ENCODE assay signal across 11 cellular contexts in the genomic region with DNA sequence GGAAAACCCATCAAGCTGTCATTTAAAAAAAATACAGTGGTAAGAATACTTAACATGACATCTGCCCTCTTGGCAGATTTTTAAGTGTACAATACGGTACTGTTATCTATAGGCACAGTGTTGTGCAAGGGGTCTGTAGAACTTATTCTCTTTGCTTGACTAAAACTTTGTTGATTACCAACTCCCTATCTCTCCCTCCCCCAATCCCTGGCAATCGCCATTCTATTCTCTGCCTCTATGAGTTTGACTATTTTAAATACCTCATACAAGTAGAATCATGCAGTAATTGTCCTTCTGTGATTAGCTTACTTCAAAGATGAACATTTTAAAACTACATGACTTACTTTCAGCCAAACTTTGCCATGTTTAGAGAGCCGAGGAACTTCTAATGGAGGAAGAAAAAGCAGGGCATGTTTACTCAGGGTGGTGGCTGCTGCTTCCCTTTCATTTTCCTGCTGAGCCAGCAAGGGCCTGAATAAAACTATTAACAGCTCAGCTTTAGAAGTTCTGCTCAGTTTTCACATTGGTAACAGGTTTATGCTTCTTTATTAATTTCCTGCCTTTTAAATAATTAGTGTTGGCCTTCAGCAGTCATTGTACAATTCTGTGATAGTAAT.
DNase-seq lines count a peak whose midpoint lies in the region; ATAC-seq and TF ChIP-seq lines count a peak whose summit lies in the region.
"Had no signal": no experiment of that assay in that cellular context is flagged by ENCODE, and none has a peak within 500 bp of the region (broad histone marks: within the 10 kb centered on the region; RNA-seq: fewer than 3 reads in every experiment).

No MANE protein-coding gene starts in this region.

- H3K27ac Mint-ChIP-seq in progenitor cell of endocrine pancreas: peak overlapping the region; percentile 92
- H3K27ac Mint-ChIP-seq in stimulated activated memory B cell treated with anti-CD40 and anti-IgM and Interleukin-4, amounts not matched to agents 10 μg/mL and 1 μg/mL and 100 μg/mL, for 72 hours: no peak overlapping the region
- H3K27ac Mint-ChIP-seq: activated CD8-positive, alpha-beta T cell treated with anti-CD3 and anti-CD28 coated beads for 36 hours had no signal

- H3K9me3 Mint-ChIP-seq in progenitor cell of endocrine pancreas (ENCODE audit: low read depth): peaks cover 2% of the 10 kb centered on the region
- H3K9me3 Mint-ChIP-seq in stimulated activated memory B cell treated with anti-CD40 and anti-IgM and Interleukin-4, amounts not matched to agents 10 μg/mL and 1 μg/mL and 100 μg/mL, for 72 hours: no peaks in the 10 kb centered on the region
- H3K9me3 Mint-ChIP-seq: activated CD8-positive, alpha-beta T cell treated with anti-CD3 and anti-CD28 coated beads for 36 hours had no signal

- H4K20me1 ChIP-seq in SK-N-SH (ENCODE audit: insufficient read depth): no peaks in the 10 kb centered on the region

- TF ChIP-seq CTCF in progenitor cell of endocrine pancreas (IDR thresholded peaks at IDR 0.05; ENCODE audit: unreplicated experiment) (no peak), SK-N-SH (IDR thresholded peaks at IDR 0.05) (no peak)

- H3K36me3 ChIP-seq in SK-N-SH (replicated peaks in 1 of 2; ENCODE audit: control insufficient read depth in 1 of 2, insufficient read depth in 2 of 2, low read length in 1 of 2): no peaks in the 10 kb centered on the region

- WGBS in right cardiac atrium: 11% methylated on average over 3 of the region's 3 CpGs
- 43% methylated on average over 3 of the region's 3 CpGs for WGBS in SK-N-SH (ENCODE audit: low lambda C conversion rate)

- TF ChIP-seq RAD21 in SK-N-SH (IDR thresholded peaks at IDR 0.05; ENCODE audit: low read length): no peak

- ATAC-seq in right cardiac atrium: peak; percentile 55 to 65
- no peak for ATAC-seq in stimulated activated memory B cell treated with anti-CD40 and anti-IgM and Interleukin-4, amounts not matched to agents 10 μg/mL and 1 μg/mL and 100 μg/mL, for 72 hours
- ATAC-seq: activated CD8-positive, alpha-beta T cell treated with anti-CD3 and anti-CD28 coated beads for 36 hours had no signal

- H3K79me2 ChIP-seq in SK-N-SH (ENCODE audit: insufficient read depth): no peaks in the 10 kb centered on the region

- H3K4me3 ChIP-seq in right cardiac atrium (ENCODE audit: low read length): no peak overlapping the region
- H3K4me3 ChIP-seq in SK-N-SH (ENCODE audit: low read depth in 2 of 2, low read length in 1 of 2): no peak overlapping the region

- no peak overlapping the region for H3K4me2 ChIP-seq in SK-N-SH

- H3K9me3 ChIP-seq in right cardiac atrium (ENCODE audit: control insufficient read depth, low read length): no peaks in the 10 kb centered on the region
- no peaks in the 10 kb centered on the region for H3K9me3 ChIP-seq in SK-N-SH

- H3F3A ChIP-seq in SK-N-SH (replicated peaks; ENCODE audit: insufficient read depth): no peaks in the 10 kb centered on the region

- H3K27me3 ChIP-seq in right cardiac atrium (ENCODE audit: control insufficient read depth, insufficient read depth) (no peaks in the 10 kb centered on the region), SK-N-SH (ENCODE audit: insufficient read depth) (no peaks in the 10 kb centered on the region; the same call in 1 of the 2 replicates)

- no peaks in the 10 kb centered on the region for H3K9me2 ChIP-seq in SK-N-SH

- intact Hi-C loops in right cardiac atrium (cut with DNase I): no loop called here

- CTCF ChIA-PET in HEK293T (lab: Yijun Ruan, JAX) (interaction anchor here (0.8 to 1.5 kb wide), 2 partner anchors 28 to 64 kb away, joined by 3 to 4 read pairs; no protein-coding TSS in a partner anchor), SK-N-SH (lab: Yijun Ruan, JAX) (interaction anchor here (3.3 kb wide), 1 partner anchor 56 kb away, joined by 13 read pairs; no protein-coding TSS in a partner anchor)

- no peak for TF ChIP-seq EP300 in SK-N-SH (IDR thresholded peaks at IDR 0.05; ENCODE audit: borderline replicate concordance in 1 of 2, low read depth in 1 of 2, low read length in 1 of 2)

- DNase-seq in HEK293T (ENCODE audit: extremely low spot score): no peak
- peak; percentile 75 for DNase-seq in amniotic epithelial cell (ENCODE audit: low read depth)
- no peak for DNase-seq in right cardiac atrium
- no peak for DNase-seq in progenitor cell of endocrine pancreas (ENCODE audit: low spot score, unreplicated experiment)
- DNase-seq in D341Med (ENCODE audit: low spot score): no peak
- DNase-seq in SK-N-SH: no peak
- DNase-seq in activated CD4-positive, alpha-beta T cell treated with anti-CD3 and anti-CD28 coated beads, Interleukin-2, amount 50 U/mL, for 1 hour: no peak
- DNase-seq: activated CD8-positive, alpha-beta T cell treated with anti-CD3 and anti-CD28 coated beads for 36 hours; NCI-H2107; substantia nigra had no signal

- H3K27me3 Mint-ChIP-seq in progenitor cell of endocrine pancreas: no peaks in the 10 kb centered on the region
- H3K27me3 Mint-ChIP-seq in stimulated activated memory B cell treated with anti-CD40 and anti-IgM and Interleukin-4, amounts not matched to agents 10 μg/mL and 1 μg/mL and 100 μg/mL, for 72 hours: no peaks in the 10 kb centered on the region
- H3K27me3 Mint-ChIP-seq: activated CD8-positive, alpha-beta T cell treated with anti-CD3 and anti-CD28 coated beads for 36 hours had no signal

- peaks cover 30% of the 10 kb centered on the region for H3K4me1 Mint-ChIP-seq in progenitor cell of endocrine pancreas (ENCODE audit: low read depth)
- no peaks in the 10 kb centered on the region for H3K4me1 Mint-ChIP-seq in stimulated activated memory B cell treated with anti-CD40 and anti-IgM and Interleukin-4, amounts not matched to agents 10 μg/mL and 1 μg/mL and 100 μg/mL, for 72 hours

- no peaks in the 10 kb centered on the region for H3K4me1 ChIP-seq in right cardiac atrium (ENCODE audit: control insufficient read depth, insufficient read depth, low read length)
- H3K4me1 ChIP-seq in SK-N-SH (ENCODE audit: control insufficient read depth in 1 of 2, insufficient read depth in 2 of 2, low read depth in 1 of 2, low read length in 1 of 2): peaks cover 0 to 3% of the 10 kb centered on the region in 2 experiments; a peak in 1 of 4 replicates

- H3K27ac ChIP-seq in right cardiac atrium (ENCODE audit: low read length): no peak overlapping the region
- no peak overlapping the region for H3K27ac ChIP-seq in SK-N-SH (ENCODE audit: low read depth in 2 of 2, low read length in 1 of 2)

- H3K9ac ChIP-seq in SK-N-SH: no peak overlapping the region

- H3K36me3 Mint-ChIP-seq in progenitor cell of endocrine pancreas (ENCODE audit: insufficient read depth): peaks cover 22% of the 10 kb centered on the region
- H3K36me3 Mint-ChIP-seq in stimulated activated memory B cell treated with anti-CD40 and anti-IgM and Interleukin-4, amounts not matched to agents 10 μg/mL and 1 μg/mL and 100 μg/mL, for 72 hours: no peaks in the 10 kb centered on the region

- no peak overlapping the region for H2AFZ ChIP-seq in SK-N-SH (ENCODE audit: low read depth)

- H3K4me3 Mint-ChIP-seq in progenitor cell of endocrine pancreas (ENCODE audit: low read depth): peak overlapping the region; percentile 64
- no peak overlapping the region for H3K4me3 Mint-ChIP-seq in stimulated activated memory B cell treated with anti-CD40 and anti-IgM and Interleukin-4, amounts not matched to agents 10 μg/mL and 1 μg/mL and 100 μg/mL, for 72 hours
- H3K4me3 Mint-ChIP-seq: activated CD8-positive, alpha-beta T cell treated with anti-CD3 and anti-CD28 coated beads for 36 hours had no signal

- POLR2A ChIA-PET in HEK293T (lab: Yijun Ruan, JAX): interaction anchor here (1.1 to 1.5 kb wide), 2 partner anchors 56 to 62 kb away, joined by 3 read pairs; a partner anchor contains a TSS
- POLR2A ChIA-PET in SK-N-SH (lab: Yijun Ruan, JAX): no interaction called here

TF ChIP-seq in HEK293T, 16 proteins besides CTCF, POLR2A, EP300 and RAD21:
- TF ChIP-seq, protein P1, sequence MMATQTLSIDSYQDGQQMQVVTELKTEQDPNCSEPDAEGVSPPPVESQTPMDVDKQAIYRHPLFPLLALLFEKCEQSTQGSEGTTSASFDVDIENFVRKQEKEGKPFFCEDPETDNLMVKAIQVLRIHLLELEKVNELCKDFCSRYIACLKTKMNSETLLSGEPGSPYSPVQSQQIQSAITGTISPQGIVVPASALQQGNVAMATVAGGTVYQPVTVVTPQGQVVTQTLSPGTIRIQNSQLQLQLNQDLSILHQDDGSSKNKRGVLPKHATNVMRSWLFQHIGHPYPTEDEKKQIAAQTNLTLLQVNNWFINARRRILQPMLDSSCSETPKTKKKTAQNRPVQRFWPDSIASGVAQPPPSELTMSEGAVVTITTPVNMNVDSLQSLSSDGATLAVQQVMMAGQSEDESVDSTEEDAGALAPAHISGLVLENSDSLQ (IDR thresholded peaks at IDR 0.05): peak; percentile 50
- no peak for TF ChIP-seq BHLHE40 (IDR thresholded peaks at IDR 0.05; ENCODE audit: borderline replicate concordance)
- no peak for TF ChIP-seq LEF1 (IDR thresholded peaks at IDR 0.05; ENCODE audit: borderline replicate concordance)
- TF ChIP-seq TARDBP (IDR thresholded peaks at IDR 0.05): no peak
- TF ChIP-seq FOXA1 (IDR thresholded peaks at IDR 0.05): no peak
- no peak for TF ChIP-seq SP1 (IDR thresholded peaks at IDR 0.05)
- no peak for TF ChIP-seq CTBP1 (IDR thresholded peaks at IDR 0.05; ENCODE audit: borderline replicate concordance)
- TF ChIP-seq HDGF (IDR thresholded peaks at IDR 0.05; ENCODE audit: borderline replicate concordance): no peak
- TF ChIP-seq ARNT (IDR thresholded peaks at IDR 0.05): no peak
